ENCODE assay signal across 10 cellular contexts in the genomic region with DNA sequence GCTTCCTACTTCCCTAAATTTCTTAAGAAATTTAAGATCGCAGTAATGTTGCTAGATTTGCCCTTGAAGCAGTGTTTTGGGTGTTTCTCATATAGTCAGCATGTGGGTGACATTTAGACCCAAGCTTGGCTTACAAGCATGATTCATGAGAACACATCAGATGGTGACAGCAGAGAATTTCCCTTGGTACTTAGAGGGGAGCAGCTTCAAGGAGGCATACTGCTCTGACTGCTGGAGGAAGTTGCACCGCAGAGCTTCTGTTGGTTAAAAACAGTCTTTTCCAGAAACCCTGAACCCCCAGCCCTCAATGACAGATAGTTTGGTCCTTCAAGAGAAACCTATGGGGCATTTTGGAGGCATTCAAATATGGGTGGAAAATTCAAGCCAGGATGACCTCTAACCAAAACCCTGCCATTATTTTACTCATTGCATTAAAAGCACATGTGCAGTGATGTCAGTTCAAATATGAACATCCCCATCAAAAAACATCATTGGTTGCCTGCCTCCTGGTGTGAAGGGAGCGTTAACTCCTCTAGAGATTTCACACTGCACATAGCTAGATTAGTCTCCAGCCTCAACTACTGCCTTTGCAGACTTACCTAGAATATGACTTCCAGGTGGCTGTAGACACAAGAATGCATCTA.
DNase-seq lines count a peak whose midpoint lies in the region; ATAC-seq and TF ChIP-seq lines count a peak whose summit lies in the region.
"Had no signal": no experiment of that assay in that cellular context is flagged by ENCODE, and none has a peak within 500 bp of the region (broad histone marks: within the 10 kb centered on the region; RNA-seq: fewer than 3 reads in every experiment).

No MANE protein-coding gene starts in this region.

- peaks cover 22% of the 10 kb centered on the region for H3K4me1 Mint-ChIP-seq in T-helper 17 cell

- H3K4me3 Mint-ChIP-seq in T-helper 17 cell = no peak overlapping the region

- intact Hi-C loops in spleen (cut with DNase I; ENCODE audit: low total_unique reads) = no loop called here

- no peaks in the 10 kb centered on the region for H3K36me3 ChIP-seq in spleen

- DNase-seq in ELR (ENCODE audit: low read depth) = peak; percentile 45
- no peak for DNase-seq in T-helper 17 cell
- DNase-seq in astrocyte of the spinal cord (ENCODE audit: low read depth, low spot score) = peak; percentile 69
- peak; percentile 37 for DNase-seq in stimulated activated CD4-positive, alpha-beta T cell treated with anti-CD3 and anti-CD28 coated beads, Interleukin-2, amount 100 ng/mL, for 4 hours (ENCODE audit: low read depth)
- no peak for DNase-seq in NCI-H82 (lab: John Stamatoyannopoulos, UW)
- no peak for DNase-seq in NCI-H2171 (lab: John Stamatoyannopoulos, UW)
- DNase-seq in C1 segment of cervical spinal cord (lab: John Stamatoyannopoulos, UW) = no peak
- no peak for DNase-seq in spleen
- DNase-seq: NCI-H187 treated with DMSO at 0.1 percent for 48 hours, posterior cingulate gyrus had no signal

- H3K27me3 ChIP-seq in spleen (replicated peaks in 1 of 7) = no peaks in the 10 kb centered on the region

- TF ChIP-seq POLR2A in spleen (IDR thresholded peaks at IDR 0.05) = no peak

- no peak overlapping the region for H3K27ac ChIP-seq in spleen

- no peaks in the 10 kb centered on the region for H3K27me3 Mint-ChIP-seq in T-helper 17 cell

- in situ Hi-C loops in astrocyte of the spinal cord (cut with HindIII; ENCODE audit: low sequenced_read_pairs) = no loop called here

- H3K4me1 ChIP-seq in spleen = peaks cover 0 to 12% (median 2%) of the 10 kb centered on the region in 6 donors

- peak; percentile 79 for ATAC-seq in T-helper 17 cell

- TF ChIP-seq CTCF in astrocyte of the spinal cord (IDR thresholded peaks at IDR 0.05; ENCODE audit: low read depth, low read length) (no peak), spleen (IDR thresholded peaks at IDR 0.05 in 8 of 11, conservative IDR thresholded peaks at IDR 0.05 in 3 of 11) (no peak)

- 41 to 45% (median 42%) methylated on average over 3 of the region's 3 CpGs for WGBS in spleen, 5 donors

- H3K4me3 ChIP-seq in astrocyte of the spinal cord (ENCODE audit: low read depth, low read length) (no peak overlapping the region), spleen (no peak overlapping the region)

- peak overlapping the region; percentile 8 for H3K27ac Mint-ChIP-seq in T-helper 17 cell

- no peaks in the 10 kb centered on the region for H3K9me3 ChIP-seq in T-helper 17 cell (ENCODE audit: control insufficient read depth, low read length, poor library complexity, severe bottlenecking)
- H3K9me3 ChIP-seq in spleen = no peaks in the 10 kb centered on the region

- H3K36me3 Mint-ChIP-seq in T-helper 17 cell (ENCODE audit: low read depth) = no peaks in the 10 kb centered on the region

Comparison
In these comparisons a context has a peak if more than half of its experiments do, and no peak if none do; other contexts are left out.
1. DNase-seq: peak in ELR (single experiment), astrocyte of the spinal cord (single experiment) and stimulated activated CD4-positive, alpha-beta T cell treated with anti-CD3 and anti-CD28 coated beads, Interleukin-2, amount 100 ng/mL, for 4 hours (single experiment); none in T-helper 17 cell (0 of 3), NCI-H82 (single experiment), NCI-H2171 (single experiment), C1 segment of cervical spinal cord (0 of 14) and spleen (single experiment).